1 cellular context compared by ENCODE assay signal in the genomic region with DNA sequence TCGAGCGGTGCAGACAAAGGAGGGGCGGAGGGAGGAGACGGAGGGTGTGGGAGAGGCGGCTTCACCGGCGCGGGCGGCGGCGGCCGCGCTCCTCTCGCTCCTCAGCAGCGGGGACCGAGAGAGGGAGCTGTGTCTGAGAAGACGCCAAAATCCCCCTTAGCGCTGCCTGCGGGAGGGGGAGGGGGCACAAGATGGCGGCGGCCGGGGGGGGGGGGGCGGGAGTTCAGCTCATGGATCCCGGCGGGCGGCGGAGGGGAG.
TF ChIP-seq lines count a peak whose summit lies in the region.

No MANE protein-coding gene starts in this region.

TF ChIP-seq in K562, 482 proteins besides CTCF, POLR2A, EP300 and RAD21:
- 0 out of 4 replicates have a peak, but pooled peaks of 1 of the 2 experiments have one; percentile 11 for TF ChIP-seq KDM4B (IDR thresholded peaks at IDR 0.05; ENCODE audit: borderline replicate concordance in 2 of 2, low read depth in 1 of 2)
- TF ChIP-seq CCNT2 (IDR thresholded peaks at IDR 0.05; ENCODE audit: borderline replicate concordance, extremely low read depth, insufficient read length, low read depth, low read length): peak; percentile 18
- no peak for TF ChIP-seq ZNF143 (CRISPR knock-in tag; IDR thresholded peaks at IDR 0.05)
- TF ChIP-seq COPS2 (conservative IDR thresholded peaks at IDR 0.05): no peak
- TF ChIP-seq ZNF134 (CRISPR knock-in tag; conservative IDR thresholded peaks at IDR 0.05): no peak
- TF ChIP-seq UBTF (IDR thresholded peaks at IDR 0.05; ENCODE audit: borderline replicate concordance in 1 of 2, low read depth in 2 of 2, low read length in 2 of 2): peak in 1 of 2 experiments; percentile 55; a peak in 1 of 4 replicates
- TF ChIP-seq TBL1XR1 (IDR thresholded peaks at IDR 0.05; ENCODE audit: low read length in 2 of 2): no peak
- no peak for TF ChIP-seq TFAM (CRISPR knock-in tag; conservative IDR thresholded peaks at IDR 0.05)
- peak; percentile 55 for TF ChIP-seq RBFOX2 (IDR thresholded peaks at IDR 0.05; ENCODE audit: low read depth, low read length)
- TF ChIP-seq, protein P1, sequence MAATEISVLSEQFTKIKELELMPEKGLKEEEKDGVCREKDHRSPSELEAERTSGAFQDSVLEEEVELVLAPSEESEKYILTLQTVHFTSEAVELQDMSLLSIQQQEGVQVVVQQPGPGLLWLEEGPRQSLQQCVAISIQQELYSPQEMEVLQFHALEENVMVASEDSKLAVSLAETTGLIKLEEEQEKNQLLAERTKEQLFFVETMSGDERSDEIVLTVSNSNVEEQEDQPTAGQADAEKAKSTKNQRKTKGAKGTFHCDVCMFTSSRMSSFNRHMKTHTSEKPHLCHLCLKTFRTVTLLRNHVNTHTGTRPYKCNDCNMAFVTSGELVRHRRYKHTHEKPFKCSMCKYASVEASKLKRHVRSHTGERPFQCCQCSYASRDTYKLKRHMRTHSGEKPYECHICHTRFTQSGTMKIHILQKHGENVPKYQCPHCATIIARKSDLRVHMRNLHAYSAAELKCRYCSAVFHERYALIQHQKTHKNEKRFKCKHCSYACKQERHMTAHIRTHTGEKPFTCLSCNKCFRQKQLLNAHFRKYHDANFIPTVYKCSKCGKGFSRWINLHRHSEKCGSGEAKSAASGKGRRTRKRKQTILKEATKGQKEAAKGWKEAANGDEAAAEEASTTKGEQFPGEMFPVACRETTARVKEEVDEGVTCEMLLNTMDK (IDR thresholded peaks at IDR 0.05; ENCODE audit: borderline replicate concordance, insufficient read depth, low read depth, low read length, poor library complexity, severe bottlenecking): peak; percentile 55
